Comparison of ENCODE assay signal across 1 cellular context in the genomic region with DNA sequence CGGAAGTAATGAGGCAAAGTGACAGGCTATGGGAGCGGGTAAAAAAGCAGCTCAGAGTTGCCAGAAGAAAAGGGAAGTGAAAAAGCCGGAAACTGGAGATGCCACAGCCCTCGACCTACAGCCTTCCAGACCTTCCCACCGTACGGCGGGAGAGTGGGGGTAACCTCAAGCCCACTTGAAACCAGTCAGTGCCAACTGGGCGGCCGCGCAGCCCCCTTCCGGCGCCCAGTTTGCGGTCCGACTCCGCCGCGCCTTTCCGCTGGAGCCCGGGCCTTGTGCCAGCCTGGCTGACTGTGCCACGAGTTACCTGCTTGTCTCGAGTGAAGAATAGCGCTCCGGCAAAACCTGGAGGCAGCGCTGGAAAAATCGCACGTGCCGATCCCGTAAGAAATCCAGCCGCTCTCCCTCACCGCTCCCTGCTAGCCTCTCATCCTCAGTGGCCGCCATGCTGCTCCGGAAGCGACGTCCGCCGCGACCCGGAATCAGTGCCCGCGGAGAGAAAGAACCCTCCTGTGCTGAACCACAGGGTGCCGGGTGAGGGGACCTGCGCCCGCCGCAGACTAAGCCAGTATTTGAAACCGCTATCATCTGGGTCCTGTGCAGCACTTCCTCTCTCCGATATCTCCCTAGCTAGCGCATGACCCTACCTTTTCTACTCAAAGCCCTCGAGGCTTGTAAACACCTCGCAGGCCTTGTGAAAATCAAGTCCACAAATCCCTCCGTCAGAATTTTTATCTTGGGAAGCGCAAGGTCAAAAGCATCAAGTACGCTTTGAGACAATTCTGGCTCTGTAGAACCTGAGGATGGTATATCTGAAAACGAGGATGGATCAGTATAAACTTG.
A peak's percentile ranks its signal among the peaks of the same experiment; 100 is the strongest.
TF ChIP-seq lines count a peak whose summit lies in the region.

Gene PGGT1B (minus strand): TSS at position 473 of the 843 bp plus-strand sequence. CDS start 26 bp downstream, at position 447.

TF ChIP-seq in SK-N-SH treated with all-trans-retinoic acid at 6 μM for 48 hours, 23 proteins besides CTCF, POLR2A, EP300 and RAD21 (continued from another document):
- TF ChIP-seq ZNF70 (CRISPR knock-in tag; IDR thresholded peaks at IDR 0.05) (no peak), ZNF8 (CRISPR knock-in tag; IDR thresholded peaks at IDR 0.05) (peak; percentile 30; the same call in 1 of the 2 replicates), POU6F1 (CRISPR knock-in tag; IDR thresholded peaks at IDR 0.05; ENCODE audit: borderline replicate concordance, low read depth) (no peak)
